Comparison of ENCODE assay signal across 29 cellular contexts in genomic region chr2:237452846-237453245, GRCh38. TPM values are rescaled to one million over a fixed set of nuclear protein-coding genes. Genes with fewer than 3 reads are reported as not detected.
DNase-seq lines count a peak whose midpoint lies in the region; ATAC-seq, FAIRE-seq and TF ChIP-seq lines count a peak whose summit lies in the region.
"Had no signal": no experiment of that assay in that cellular context is flagged by ENCODE, and none has a peak within 500 bp of the region (broad histone marks: within the 10 kb centered on the region; RNA-seq: fewer than 3 reads in every experiment).

No MANE protein-coding gene starts in this region.

- DNase-seq in GM23338 (ENCODE audit: low spot score) (no peak), astrocyte (ENCODE audit: low read depth) (no peak), hepatic stellate cell (ENCODE audit: low spot score) (peak; percentile 74), T-helper 2 cell (no peak), OCI-LY7 (ENCODE audit: low spot score) (no peak), right lobe of liver (no peak), DMS153 (lab: John Stamatoyannopoulos, UW) (no peak)
- peak; percentile 20 for DNase-seq in stimulated activated CD8-positive, alpha-beta memory T cell treated with anti-CD3 and anti-CD28 coated beads, Interleukin-4, amount 100 ng/mL, for 48 hours
- DNase-seq: activated gamma-delta T cell treated with Interleukin-2 at 50 U/mL for 16 hours; activated T-cell treated with anti-CD3 and anti-CD28 coated beads, Interleukin-2, amount 50 U/mL, for 4 hours; body of pancreas; CD4-positive, CD25-positive, alpha-beta regulatory T cell; glutamatergic neuron; kidney; lower lobe of right lung; naive thymus-derived CD8-positive, alpha-beta T cell; NCI-H1092; NCI-H187; NCI-H446 treated with DMSO at 0.1 percent for 48 hours; NCI-H82; nucleus accumbens; stimulated activated naive CD4-positive, alpha-beta T cell treated with Interleukin-2 at 50 U/mL for 16 hours; SW 1271; T-helper 9 cell had no signal

- no peak overlapping the region for H3K4me3 Mint-ChIP-seq in GM23338
- no peak overlapping the region for H3K4me3 Mint-ChIP-seq in astrocyte (ENCODE audit: unreplicated experiment)
- H3K4me3 Mint-ChIP-seq: activated T-cell treated with anti-CD3 and anti-CD28 coated beads, Interleukin-2, amount 50 U/mL, for 4 hours; CD4-positive, CD25-positive, alpha-beta regulatory T cell; IgD-negative memory B cell; naive thymus-derived CD8-positive, alpha-beta T cell; WTC11 had no signal

- WGBS in right lobe of liver (ENCODE audit: insufficient coverage, low coverage, low lambda C conversion rate, missing lambda C conversion rate) = 80% methylated on average over 3 of the region's 3 CpGs

- TF ChIP-seq CTCF in GM23338 (conservative IDR thresholded peaks at IDR 0.05; ENCODE audit: low read depth in 2 of 2) (no peak), astrocyte (IDR thresholded peaks at IDR 0.05; ENCODE audit: insufficient read depth, low read depth, low read length) (no peak), OCI-LY7 (conservative IDR thresholded peaks at IDR 0.05; ENCODE audit: low read length) (no peak), right lobe of liver (IDR thresholded peaks at IDR 0.05) (no peak)

- H3K27me3 Mint-ChIP-seq in GM23338 (ENCODE audit: insufficient read depth, low read depth, poor library complexity) = peaks cover 15% of the 10 kb centered on the region
- H3K27me3 Mint-ChIP-seq in astrocyte (ENCODE audit: low read depth, unreplicated experiment) = peaks cover 18% of the 10 kb centered on the region
- H3K27me3 Mint-ChIP-seq: CD4-positive, CD25-positive, alpha-beta regulatory T cell; naive thymus-derived CD8-positive, alpha-beta T cell had no signal

- CTCF ChIA-PET in OCI-LY7 (lab: Charles Lee; ENCODE audit: unreplicated experiment) = no interaction called here

- peaks cover 19% of the 10 kb centered on the region for H3K4me1 Mint-ChIP-seq in GM23338
- peaks cover 20% of the 10 kb centered on the region for H3K4me1 Mint-ChIP-seq in astrocyte (ENCODE audit: low read depth, unreplicated experiment)

- H3K4me3 ChIP-seq in GM23338 (no peak overlapping the region), astrocyte (ENCODE audit: insufficient read depth, low read depth, low read length) (no peak overlapping the region), OCI-LY7 (ENCODE audit: low read depth, low read length, poor library complexity, severe bottlenecking) (no peak overlapping the region), right lobe of liver (no peak overlapping the region)
- H3K4me3 ChIP-seq: body of pancreas, lower lobe of right lung, skin epidermis, upper lobe of right lung had no signal

- H3K36me3 Mint-ChIP-seq in GM23338 (ENCODE audit: low read depth) (no peaks in the 10 kb centered on the region), astrocyte (ENCODE audit: low read depth, unreplicated experiment) (no peaks in the 10 kb centered on the region)
- H3K36me3 Mint-ChIP-seq: CD4-positive, CD25-positive, alpha-beta regulatory T cell; WTC11 had no signal

- H3K27ac Mint-ChIP-seq in GM23338 = no peak overlapping the region
- H3K27ac Mint-ChIP-seq in astrocyte (ENCODE audit: unreplicated experiment) = peak overlapping the region; percentile 34
- H3K27ac Mint-ChIP-seq: CD4-positive, CD25-positive, alpha-beta regulatory T cell; IgD-negative memory B cell; WTC11 had no signal

- H3K27ac ChIP-seq in GM23338 (ENCODE audit: low read depth) (no peak overlapping the region), astrocyte (ENCODE audit: low read depth, low read length) (no peak overlapping the region), OCI-LY7 (ENCODE audit: low read depth, low read length, poor library complexity, severe bottlenecking) (no peak overlapping the region), right lobe of liver (no peak overlapping the region)
- H3K27ac ChIP-seq: body of pancreas, lower lobe of right lung, upper lobe of right lung had no signal

- no peak overlapping the region for H3K9ac ChIP-seq in astrocyte (ENCODE audit: low read length)

- no peaks in the 10 kb centered on the region for H3K27me3 ChIP-seq in GM23338 (ENCODE audit: insufficient read depth)
- no peaks in the 10 kb centered on the region for H3K27me3 ChIP-seq in astrocyte (ENCODE audit: insufficient read depth, low read length)
- H3K27me3 ChIP-seq in right lobe of liver = no peaks in the 10 kb centered on the region
- H3K27me3 ChIP-seq: body of pancreas, upper lobe of right lung had no signal

- H3K36me3 ChIP-seq in GM23338 (ENCODE audit: insufficient read depth) (no peaks in the 10 kb centered on the region), astrocyte (ENCODE audit: insufficient read depth, low read length) (no peaks in the 10 kb centered on the region), OCI-LY7 (ENCODE audit: insufficient read depth, low read length) (no peaks in the 10 kb centered on the region), right lobe of liver (no peaks in the 10 kb centered on the region)
- H3K36me3 ChIP-seq: lower lobe of right lung, upper lobe of right lung had no signal

- H3K9me3 ChIP-seq in astrocyte (ENCODE audit: insufficient read depth, low read depth, low read length) (no peaks in the 10 kb centered on the region), OCI-LY7 (ENCODE audit: low read length) (no peaks in the 10 kb centered on the region), right lobe of liver (no peaks in the 10 kb centered on the region)
- H3K9me3 ChIP-seq: body of pancreas, lower lobe of right lung, upper lobe of right lung had no signal

- H3K9me3 Mint-ChIP-seq in GM23338 (peaks cover 11% of the 10 kb centered on the region; the same call in 2 of the 3 replicates), astrocyte (ENCODE audit: unreplicated experiment) (peaks cover 12% of the 10 kb centered on the region)
- H3K9me3 Mint-ChIP-seq: activated T-cell treated with anti-CD3 and anti-CD28 coated beads, Interleukin-2, amount 50 U/mL, for 4 hours; IgD-negative memory B cell; naive thymus-derived CD8-positive, alpha-beta T cell had no signal

- no peaks in the 10 kb centered on the region for H4K20me1 ChIP-seq in GM23338 (replicated peaks; ENCODE audit: insufficient read depth)
- H4K20me1 ChIP-seq in astrocyte (ENCODE audit: insufficient read depth, low read length) = no peaks in the 10 kb centered on the region
- H4K20me1 ChIP-seq in OCI-LY7 (ENCODE audit: insufficient read depth, low read length) = no peaks in the 10 kb centered on the region

- H3K4me1 ChIP-seq in GM23338 (ENCODE audit: insufficient read depth) (peaks cover 16% of the 10 kb centered on the region), astrocyte (ENCODE audit: insufficient read depth, low read length) (peaks cover 26% of the 10 kb centered on the region), OCI-LY7 (ENCODE audit: insufficient read depth, low read length, poor library complexity, severe bottlenecking) (no peaks in the 10 kb centered on the region), right lobe of liver (no peaks in the 10 kb centered on the region)

- intact Hi-C loops in OCI-LY7 (cut with micrococcal nuclease; ENCODE audit: unreplicated experiment) (no loop called here), right lobe of liver (cut with DNase I) (no loop called here)

- peak overlapping the region; percentile 95; the same call in 1 of the 2 replicates for H2AFZ ChIP-seq in GM23338
- H2AFZ ChIP-seq in astrocyte (ENCODE audit: low read depth, low read length) = no peak overlapping the region
- no peak overlapping the region for H2AFZ ChIP-seq in OCI-LY7 (ENCODE audit: low read length)

- POLR2A ChIA-PET in OCI-LY7 (lab: Charles Lee) = no interaction called here

- ATAC-seq in GM23338 (no peak), right lobe of liver (no peak)
- ATAC-seq: activated T-cell treated with anti-CD3 and anti-CD28 coated beads, Interleukin-2, amount 50 U/mL, for 4 hours; body of pancreas; lower lobe of right lung; naive thymus-derived CD8-positive, alpha-beta T cell had no signal

- H3K79me2 ChIP-seq in GM23338 (replicated peaks; ENCODE audit: insufficient read depth) (no peaks in the 10 kb centered on the region), astrocyte (ENCODE audit: insufficient read depth, low read length) (no peaks in the 10 kb centered on the region), OCI-LY7 (ENCODE audit: insufficient read depth, low read depth, low read length) (no peaks in the 10 kb centered on the region)

- H3K9me2 ChIP-seq in GM23338 (ENCODE audit: insufficient read depth) (no peaks in the 10 kb centered on the region), OCI-LY7 (ENCODE audit: insufficient read depth, low read length) (no peaks in the 10 kb centered on the region)

- no TSS peak for BruUV-seq in OCI-LY7 (replicated peaks; lab: Mats Ljungman, UMichigan)

- no peak for TF ChIP-seq POLR2A in right lobe of liver (IDR thresholded peaks at IDR 0.05)

- H3K4me2 ChIP-seq in GM23338 (no peak overlapping the region), astrocyte (ENCODE audit: low read length) (no peak overlapping the region), OCI-LY7 (ENCODE audit: low read length) (no peak overlapping the region)

- H3F3A ChIP-seq in GM23338 (replicated peaks; ENCODE audit: low read depth) = no peaks in the 10 kb centered on the region

- no peak for FAIRE-seq in astrocyte (lab: Jason Lieb, UNC)
- FAIRE-seq: kidney had no signal

TF ChIP-seq in GM23338, 12 proteins besides CTCF, POLR2A, EP300 and RAD21:
- TF ChIP-seq JUNB (IDR thresholded peaks at IDR 0.05; ENCODE audit: unreplicated experiment) = no peak
- no peak for TF ChIP-seq CREB1 (CRISPR knock-in tag; IDR thresholded peaks at IDR 0.05; ENCODE audit: low read depth)
- no peak for TF ChIP-seq STAT1 (IDR thresholded peaks at IDR 0.05; ENCODE audit: unreplicated experiment)
- TF ChIP-seq EZH2 (IDR thresholded peaks at IDR 0.05; ENCODE audit: low read depth, unreplicated experiment) = no peak

RNA-seq across cellular contexts. Expression of gene MLPH, which starts 34.2 kb away (rescaled TPM):
- total RNA-seq in GM23338 (2014; rRNA removed; shearing (Covaris generic)) = 15.7 and 16.5 TPM in 2 replicates
- 13.6 and 14.7 TPM in 2 replicates for polyA plus RNA-seq in GM23338 (2016; fragmentation: Nextera tagmentation; extraction: Ambion mirVana)
- total RNA-seq in astrocyte (14.2 and 16.2 TPM in 2 replicates), OCI-LY7 (2022) (not detected in 2 replicates), right lobe of liver (10 to 100 TPM; 20.8 to 52.8 (median 35.1) TPM)
- not detected in 2 replicates for total RNA-seq in OCI-LY7 (2014; rRNA removed; shearing (Covaris generic))
- total RNA-seq: mononuclear cell; naive thymus-derived CD8-positive, alpha-beta T cell had no signal
- polyA plus RNA-seq: CD4-positive, CD25-positive, alpha-beta regulatory T cell; IgD-negative memory B cell; naive thymus-derived CD8-positive, alpha-beta T cell had no signal

RNA-seq across cellular contexts. Expression of gene COL6A3, which starts 38.9 kb away (rescaled TPM):
- total RNA-seq in GM23338 (2014; rRNA removed; shearing (Covaris generic)) = 7.3 and 8.7 TPM in 2 replicates
- polyA plus RNA-seq in GM23338 (2016; fragmentation: Nextera tagmentation; extraction: Ambion mirVana) = 1.2 TPM in 2 replicates
- 200 and 560 TPM in 2 replicates for total RNA-seq in astrocyte
- not detected in 2 replicates for total RNA-seq in OCI-LY7 (2014; rRNA removed; shearing (Covaris generic))
- not detected in 2 replicates for total RNA-seq in OCI-LY7 (2022)
- total RNA-seq in right lobe of liver = 10 to 100 TPM in 3 of 6 experiments, 1 to 10 TPM in 3; 4.5 to 21.1 (median 8.8) TPM
- polyA plus RNA-seq: IgD-negative memory B cell had no signal

Comparison
In these comparisons a context has a peak if more than half of its experiments do, and no peak if none do; other contexts are left out.
1. DNase-seq: peak in hepatic stellate cell (single experiment) and stimulated activated CD8-positive, alpha-beta memory T cell treated with anti-CD3 and anti-CD28 coated beads, Interleukin-4, amount 100 ng/mL, for 48 hours (single experiment); none in GM23338 (single experiment), astrocyte (single experiment), T-helper 2 cell (0 of 5), OCI-LY7 (single experiment), right lobe of liver (0 of 3) and DMS153 (single experiment).
2. RNA of gene MLPH, which starts 34.2 kb away (total RNA-seq): 20.8 to 52.8 TPM in right lobe of liver, 15.7 to 16.5 TPM in GM23338 and 14.2 to 16.2 TPM in astrocyte; not detected in OCI-LY7; every median in the first group is over 10 times any median in the second.